Comparison of ENCODE assay signal across 8 cellular contexts in genomic region chr12:122753213-122753571, GRCh38. TPM values are rescaled to one million over a fixed set of nuclear protein-coding genes. Genes with fewer than 3 reads are reported as not detected.
DNase-seq lines count a peak whose midpoint lies in the region; ATAC-seq and TF ChIP-seq lines count a peak whose summit lies in the region.

No MANE protein-coding gene starts in this region.

- TF ChIP-seq CTCF in 22Rv1 (IDR thresholded peaks at IDR 0.05) (no peak), GM13977 (IDR thresholded peaks at IDR 0.05; ENCODE audit: extremely low read depth, insufficient read depth, missing control alignments) (no peak)
- no peak for TF ChIP-seq CTCF in activated CD8-positive, alpha-beta T cell treated with anti-CD3 and anti-CD28 coated beads for 36 hours (IDR thresholded peaks at IDR 0.05)

- no peak for DNase-seq in activated CD8-positive, alpha-beta T cell treated with anti-CD3 and anti-CD28 coated beads for 36 hours
- no peak for DNase-seq in stimulated activated naive B cell treated with anti-CD40 and anti-IgM and Interleukin-4, amounts not matched to agents 10 μg/mL and 1 μg/mL and 100 μg/mL, for 72 hours
- DNase-seq in SHP77 treated with DMSO at 0.1 percent for 48 hours (lab: John Stamatoyannopoulos, UW) (no peak), GM13977 (ENCODE audit: low spot score) (no peak), H4 (ENCODE audit: low spot score) (no peak)

- peaks cover 27% of the 10 kb centered on the region for H3K36me3 ChIP-seq in iPS-15b (ENCODE audit: control insufficient read depth, insufficient read depth, low read length)

- intact Hi-C loops in activated CD8-positive, alpha-beta T cell treated with anti-CD3 and anti-CD28 coated beads for 36 hours (cut with micrococcal nuclease): loop anchor here (5.0 kb wide), 1 partner anchor 106 kb away; no protein-coding TSS in a partner anchor

- H3K36me3 Mint-ChIP-seq in activated CD8-positive, alpha-beta T cell treated with anti-CD3 and anti-CD28 coated beads for 36 hours (ENCODE audit: low read depth): peaks cover 40% of the 10 kb centered on the region
- H3K36me3 Mint-ChIP-seq in stimulated activated naive B cell treated with anti-CD40 and anti-IgM and Interleukin-4, amounts not matched to agents 10 μg/mL and 1 μg/mL and 100 μg/mL, for 72 hours: peaks cover 34 to 44% of the 10 kb centered on the region in 2 donors

- H3K9me3 ChIP-seq in iPS-15b (ENCODE audit: control insufficient read depth, insufficient read depth, low read length): no peaks in the 10 kb centered on the region

- H3K4me3 Mint-ChIP-seq in activated CD8-positive, alpha-beta T cell treated with anti-CD3 and anti-CD28 coated beads for 36 hours: peak overlapping the region; percentile 94
- peak overlapping the region; percentile 93 to 99 for H3K4me3 Mint-ChIP-seq in stimulated activated naive B cell treated with anti-CD40 and anti-IgM and Interleukin-4, amounts not matched to agents 10 μg/mL and 1 μg/mL and 100 μg/mL, for 72 hours

- no peaks in the 10 kb centered on the region for H3K27me3 ChIP-seq in iPS-15b (ENCODE audit: control insufficient read depth, insufficient read depth, low read length)

- peak overlapping the region; percentile 96 for H3K27ac Mint-ChIP-seq in activated CD8-positive, alpha-beta T cell treated with anti-CD3 and anti-CD28 coated beads for 36 hours
- peak overlapping the region; percentile 98 for H3K27ac Mint-ChIP-seq in stimulated activated naive B cell treated with anti-CD40 and anti-IgM and Interleukin-4, amounts not matched to agents 10 μg/mL and 1 μg/mL and 100 μg/mL, for 72 hours

- in situ Hi-C loops in GM13977 (cut with MboI; ENCODE audit: low pct_unique_long_range_greater_than_20kb, low sequenced_read_pairs, unreplicated experiment): loop anchor here (10.0 kb wide), 1 partner anchor 118 kb away; no protein-coding TSS in a partner anchor

- H3K9me3 Mint-ChIP-seq in activated CD8-positive, alpha-beta T cell treated with anti-CD3 and anti-CD28 coated beads for 36 hours: no peaks in the 10 kb centered on the region
- no peaks in the 10 kb centered on the region for H3K9me3 Mint-ChIP-seq in stimulated activated naive B cell treated with anti-CD40 and anti-IgM and Interleukin-4, amounts not matched to agents 10 μg/mL and 1 μg/mL and 100 μg/mL, for 72 hours

- peak overlapping the region; percentile 97 for H3K4me3 ChIP-seq in iPS-15b (ENCODE audit: low read depth, low read length)

- H3K27ac ChIP-seq in 22Rv1: peak overlapping the region; percentile 98

- no peaks in the 10 kb centered on the region for H3K27me3 Mint-ChIP-seq in activated CD8-positive, alpha-beta T cell treated with anti-CD3 and anti-CD28 coated beads for 36 hours
- H3K27me3 Mint-ChIP-seq in stimulated activated naive B cell treated with anti-CD40 and anti-IgM and Interleukin-4, amounts not matched to agents 10 μg/mL and 1 μg/mL and 100 μg/mL, for 72 hours: no peaks in the 10 kb centered on the region

- peaks cover 14% of the 10 kb centered on the region for H3K4me1 ChIP-seq in iPS-15b (ENCODE audit: control insufficient read depth, insufficient read depth, low read length)

- CTCF ChIA-PET in activated CD8-positive, alpha-beta T cell treated with anti-CD3 and anti-CD28 coated beads for 36 hours (lab: Charles Lee): interaction anchor here (0.9 to 1.5 kb wide), 6 partner anchors 9 to 254 kb away, joined by 3 to 13 read pairs (median 4); no protein-coding TSS in a partner anchor

- H3K9ac ChIP-seq in iPS-15b (ENCODE audit: low read depth, low read length): peak overlapping the region; percentile 97

- POLR2A ChIA-PET in activated CD8-positive, alpha-beta T cell treated with anti-CD3 and anti-CD28 coated beads for 36 hours (lab: Charles Lee): interaction anchor here (0.7 to 1.9 kb wide), 8 partner anchors 10 to 252 kb away, joined by 3 to 7 read pairs (median 4); partner anchors contain the start of genes KNTC1, RSRC2 and ZCCHC8

- peaks cover 45% of the 10 kb centered on the region for H3K4me1 Mint-ChIP-seq in activated CD8-positive, alpha-beta T cell treated with anti-CD3 and anti-CD28 coated beads for 36 hours (ENCODE audit: low read depth)
- peaks cover 39 to 63% of the 10 kb centered on the region in 2 donors for H3K4me1 Mint-ChIP-seq in stimulated activated naive B cell treated with anti-CD40 and anti-IgM and Interleukin-4, amounts not matched to agents 10 μg/mL and 1 μg/mL and 100 μg/mL, for 72 hours

- ATAC-seq in GM21825 (IDR thresholded peaks at IDR 0.05; ENCODE audit: unreplicated experiment): peak; percentile 11
- no peak for ATAC-seq in activated CD8-positive, alpha-beta T cell treated with anti-CD3 and anti-CD28 coated beads for 36 hours
- peak; percentile 6 to 17 for ATAC-seq in stimulated activated naive B cell treated with anti-CD40 and anti-IgM and Interleukin-4, amounts not matched to agents 10 μg/mL and 1 μg/mL and 100 μg/mL, for 72 hours (replicated peaks)

RNA-seq across cellular contexts. Expression of gene DENR, which starts 0.6 kb away (rescaled TPM):
- total RNA-seq in activated CD8-positive, alpha-beta T cell treated with anti-CD3 and anti-CD28 coated beads for 36 hours: 10 to 100 TPM; 56.3 to 57.2 TPM
- 50.6 and 55.4 TPM in 2 replicates for total RNA-seq in H4 (2014; rRNA removed; shearing (Covaris generic))

RNA-seq across cellular contexts. Expression of gene CCDC62, which starts 21.2 kb away (rescaled TPM):
- under 1 TPM; 0.45 to 0.61 TPM for total RNA-seq in activated CD8-positive, alpha-beta T cell treated with anti-CD3 and anti-CD28 coated beads for 36 hours
- 0.25 and 0.35 TPM in 2 replicates for total RNA-seq in H4 (2014; rRNA removed; shearing (Covaris generic))

RNA-seq across cellular contexts. Expression of gene HCAR1, which starts 22.5 kb away (rescaled TPM):
- under 1 TPM; 0.18 to 0.25 TPM for total RNA-seq in activated CD8-positive, alpha-beta T cell treated with anti-CD3 and anti-CD28 coated beads for 36 hours
- not detected in 2 replicates for total RNA-seq in H4 (2014; rRNA removed; shearing (Covaris generic))

RNA-seq across cellular contexts. Expression of gene HCAR3, which starts 36.6 kb away (rescaled TPM):
- not detected for total RNA-seq in activated CD8-positive, alpha-beta T cell treated with anti-CD3 and anti-CD28 coated beads for 36 hours
- total RNA-seq in H4 (2014; rRNA removed; shearing (Covaris generic)): not detected in 2 replicates

RNA-seq across cellular contexts. Expression of gene HCAR2, which starts 50.0 kb away (rescaled TPM):
- total RNA-seq in activated CD8-positive, alpha-beta T cell treated with anti-CD3 and anti-CD28 coated beads for 36 hours: not detected
- total RNA-seq in H4 (2014; rRNA removed; shearing (Covaris generic)): 0.31 TPM in 1 of 2 replicates, not detected in the other
